In the genomic region with DNA sequence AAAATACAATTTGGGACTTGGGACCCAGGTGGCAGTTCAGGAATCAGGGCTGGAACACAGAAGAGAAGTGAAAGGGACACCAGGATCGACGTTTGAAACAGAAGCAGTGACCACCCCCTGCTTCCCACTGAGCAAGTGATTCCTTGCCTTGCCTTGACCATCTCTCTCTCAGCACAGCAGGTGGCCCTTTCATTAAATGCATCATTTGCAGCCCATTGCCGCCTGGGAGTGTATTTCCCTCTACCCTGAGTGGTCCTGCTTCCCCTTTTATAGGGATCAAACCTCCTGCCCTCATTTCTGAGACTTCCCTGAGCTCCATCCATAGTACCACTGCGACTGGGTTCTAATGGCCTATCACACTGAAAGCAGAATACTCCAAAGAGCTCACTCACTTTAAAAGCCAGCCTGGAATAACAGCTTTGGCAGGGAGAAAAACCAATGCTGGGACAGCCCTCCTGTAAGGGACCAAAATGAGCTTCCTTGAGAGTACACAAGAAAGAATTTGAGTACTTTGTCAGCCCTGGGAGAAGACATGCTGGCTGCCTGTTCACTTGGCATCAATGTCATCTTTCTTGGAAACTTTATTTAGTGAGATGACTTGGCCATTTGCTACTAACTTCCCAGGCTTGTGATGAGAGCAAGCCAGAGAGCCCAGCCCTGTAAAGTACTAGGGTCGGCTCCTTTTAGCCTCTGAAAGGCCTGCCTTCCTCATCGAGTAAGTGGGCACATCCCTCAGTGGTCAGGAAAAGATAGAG, we compare ENCODE assay signal across 17 cellular contexts.
DNase-seq lines count a peak whose midpoint lies in the region; ATAC-seq and TF ChIP-seq lines count a peak whose summit lies in the region.
"Had no signal": no experiment of that assay in that cellular context is flagged by ENCODE, and none has a peak within 500 bp of the region (broad histone marks: within the 10 kb centered on the region; RNA-seq: fewer than 3 reads in every experiment).

No MANE protein-coding gene starts in this region.

- no peak overlapping the region for H4K8ac ChIP-seq in IMR-90 (ENCODE audit: low read depth in 2 of 2, low read length in 2 of 2)

- dilution Hi-C loops in IMR-90 (cut with HindIII; ENCODE audit: low sequenced_read_pairs, unreplicated experiment) = no loop called here

- no peak overlapping the region for H3K27ac Mint-ChIP-seq in neural progenitor cell
- H3K27ac Mint-ChIP-seq: B cell; CD8-positive, alpha-beta T cell; IgD-negative memory B cell had no signal

- DNase-seq in IMR-90 (no peak), coronary artery (ENCODE audit: low spot score) (peak; percentile 68), islet precursor cell (peak; percentile 38), retina (peak; percentile 28), HPDE6-E6E7 (ENCODE audit: extremely low spot score) (no peak), neural progenitor cell (ENCODE audit: low spot score) (no peak), pons (ENCODE audit: low spot score) (no peak)
- DNase-seq: Calu3; CD8-positive, alpha-beta T cell; DMS79 treated with DMSO at 0.1 percent for 48 hours; GF-D8 had no signal

- H3K79me1 ChIP-seq in IMR-90 (ENCODE audit: low read depth in 1 of 2, low read length in 2 of 2) = no peaks in the 10 kb centered on the region

- ATAC-seq in IMR-90 (ENCODE audit: low read depth) = no peak
- no peak for ATAC-seq in GM18909 (IDR thresholded peaks at IDR 0.05; ENCODE audit: poor library complexity, unreplicated experiment)
- ATAC-seq: CD8-positive, alpha-beta T cell had no signal

- H3K4ac ChIP-seq in IMR-90 (ENCODE audit: low read depth, low read length) = no peak overlapping the region

- TF ChIP-seq CTCF in IMR-90 (conservative IDR thresholded peaks at IDR 0.05; ENCODE audit: low read depth, low read length) = no peak
- TF ChIP-seq CTCF in coronary artery (IDR thresholded peaks at IDR 0.05) = no peak
- TF ChIP-seq CTCF in neural progenitor cell (IDR thresholded peaks at IDR 0.05) = no peak

- H3K36me3 ChIP-seq in IMR-90 (ENCODE audit: control insufficient read depth, insufficient read depth, low read length) = no peaks in the 10 kb centered on the region
- no peaks in the 10 kb centered on the region for H3K36me3 ChIP-seq in neural progenitor cell
- H3K36me3 ChIP-seq: BLaER1 treated with 17β-estradiol and CSF1 and Interleukin-3, amounts not matched to agents 10 nM and 100 nM; HAP-1 had no signal

- H2AK9ac ChIP-seq in IMR-90 (replicated peaks; ENCODE audit: low read depth, low read length, poor library complexity) = peak overlapping the region; percentile 40

- H3K4me2 ChIP-seq in IMR-90 (ENCODE audit: low read depth, low read length) (no peak overlapping the region), neural progenitor cell (no peak overlapping the region)
- H3K4me2 ChIP-seq: BLaER1 treated with 17β-estradiol and CSF1 and Interleukin-3, amounts not matched to agents 10 nM and 100 nM had no signal

- H2AFZ ChIP-seq in IMR-90 (replicated peaks; ENCODE audit: low read length, poor library complexity) (no peak overlapping the region), neural progenitor cell (replicated peaks) (no peak overlapping the region)

- H2BK15ac ChIP-seq in IMR-90 (ENCODE audit: low read depth, low read length) = no peak overlapping the region

- no peak overlapping the region for H2BK5ac ChIP-seq in IMR-90 (ENCODE audit: low read depth, low read length, poor library complexity, severe bottlenecking)

- no peak overlapping the region for H3K18ac ChIP-seq in IMR-90 (ENCODE audit: low read depth, low read length)

- no peak overlapping the region for H4K5ac ChIP-seq in IMR-90 (ENCODE audit: low read depth, low read length)

- WGBS in IMR-90 (ENCODE audit: extremely low coverage in 2 of 2, insufficient read length in 1 of 2), 2 experiments = 20% methylated on average over 1 of the region's 6 CpGs; no CpG with 5 or more reads in 1 of the 2 experiments

- POLR2A ChIA-PET in IMR-90 (lab: Charles Lee; ENCODE audit: unreplicated experiment) = no interaction called here

- in situ Hi-C loops in IMR-90 (cut with MboI; ENCODE audit: low sequenced_read_pairs) = no loop called here

- CTCF ChIA-PET in IMR-90 (lab: Yijun Ruan, JAX) = no interaction called here

- 0 out of 2 replicates have a peak, but pooled peaks cover 2% of the 10 kb centered on the region for H3K9me3 ChIP-seq in IMR-90 (ENCODE audit: control insufficient read depth, insufficient read depth, low read length)
- H3K9me3 ChIP-seq in neural progenitor cell (ENCODE audit: low read depth) = no peaks in the 10 kb centered on the region
- H3K9me3 ChIP-seq: BLaER1 treated with 17β-estradiol and CSF1 and Interleukin-3, amounts not matched to agents 10 nM and 100 nM; HAP-1 had no signal

- peaks cover 3% of the 10 kb centered on the region for H3K27me3 Mint-ChIP-seq in neural progenitor cell (ENCODE audit: insufficient read depth, low read depth)

- H3K36me3 Mint-ChIP-seq in neural progenitor cell = no peaks in the 10 kb centered on the region
- H3K36me3 Mint-ChIP-seq: CD8-positive, alpha-beta T cell; IgD-negative memory B cell had no signal

- H3K4me3 Mint-ChIP-seq in neural progenitor cell = no peak overlapping the region
- H3K4me3 Mint-ChIP-seq: B cell; CD8-positive, alpha-beta T cell; IgD-negative memory B cell had no signal

- no peaks in the 10 kb centered on the region for H3K9me1 ChIP-seq in IMR-90 (ENCODE audit: insufficient read depth, low read length)

- H3K4me1 ChIP-seq in IMR-90 (ENCODE audit: control insufficient read depth, insufficient read depth, low read length) = no peaks in the 10 kb centered on the region
- H3K4me1 ChIP-seq in neural progenitor cell = peaks cover 9% of the 10 kb centered on the region
- H3K4me1 ChIP-seq: HAP-1 had no signal

- BruUV-seq in IMR-90 (replicated peaks; lab: Mats Ljungman, UMichigan) = no TSS peak

- H4K91ac ChIP-seq in IMR-90 (ENCODE audit: insufficient read depth, low read depth, low read length) = no peak overlapping the region

- H3K9ac ChIP-seq in IMR-90 (ENCODE audit: low read depth, low read length) = no peak overlapping the region
- no peak overlapping the region for H3K9ac ChIP-seq in neural progenitor cell
- H3K9ac ChIP-seq: BLaER1 treated with 17β-estradiol and CSF1 and Interleukin-3, amounts not matched to agents 10 nM and 100 nM had no signal

- peaks cover under 1% of the 10 kb centered on the region for H3K9me3 Mint-ChIP-seq in neural progenitor cell

- TF ChIP-seq POLR2A in IMR-90 (IDR thresholded peaks at IDR 0.05; ENCODE audit: low read depth, low read length) = no peak

- no peaks in the 10 kb centered on the region for H4K20me1 ChIP-seq in IMR-90 (ENCODE audit: insufficient read depth, low read length)
- no peaks in the 10 kb centered on the region for H4K20me1 ChIP-seq in neural progenitor cell (ENCODE audit: low read depth)
- H4K20me1 ChIP-seq: BLaER1 treated with 17β-estradiol and CSF1 and Interleukin-3, amounts not matched to agents 10 nM and 100 nM had no signal

- no peak overlapping the region for H3K27ac ChIP-seq in IMR-90 (ENCODE audit: insufficient read depth, low read length)
- H3K27ac ChIP-seq in coronary artery = peak overlapping the region; percentile 5 to 64
- H3K27ac ChIP-seq in neural progenitor cell = no peak overlapping the region
- H3K27ac ChIP-seq: BLaER1 treated with 17β-estradiol and CSF1 and Interleukin-3, amounts not matched to agents 10 nM and 100 nM; HL-60 had no signal

- no peak overlapping the region for H3K14ac ChIP-seq in IMR-90 (replicated peaks; ENCODE audit: low read depth, low read length)

- intact Hi-C loops in IMR-90 (cut with micrococcal nuclease) = no loop called here

- H3K56ac ChIP-seq in IMR-90 (ENCODE audit: extremely low read depth, insufficient read depth, low read length) = no peak overlapping the region

- no peak overlapping the region for H2BK20ac ChIP-seq in IMR-90 (ENCODE audit: low read depth, low read length)

- H3F3A ChIP-seq in neural progenitor cell (ENCODE audit: low read depth) = no peaks in the 10 kb centered on the region

- H3K27me3 ChIP-seq in IMR-90 (ENCODE audit: control insufficient read depth, insufficient read depth, low read length) (no peaks in the 10 kb centered on the region), neural progenitor cell (no peaks in the 10 kb centered on the region)
- H3K27me3 ChIP-seq: BLaER1 treated with 17β-estradiol and CSF1 and Interleukin-3, amounts not matched to agents 10 nM and 100 nM had no signal

- H2BK120ac ChIP-seq in IMR-90 (ENCODE audit: low read depth, low read length) = no peak overlapping the region

- H3K4me3 ChIP-seq in IMR-90 (ENCODE audit: insufficient read depth, low read depth, low read length) = no peak overlapping the region
- no peak overlapping the region for H3K4me3 ChIP-seq in coronary artery
- H3K4me3 ChIP-seq in neural progenitor cell = no peak overlapping the region
- H3K4me3 ChIP-seq: BLaER1 treated with 17β-estradiol and CSF1 and Interleukin-3, amounts not matched to agents 10 nM and 100 nM; HAP-1 had no signal

- H3K23ac ChIP-seq in IMR-90 (ENCODE audit: low read depth, low read length) = no peak overlapping the region

- TF ChIP-seq RAD21 in IMR-90 (IDR thresholded peaks at IDR 0.05; ENCODE audit: low read length) = no peak

- H3K4me1 Mint-ChIP-seq in neural progenitor cell = peaks cover 32% of the 10 kb centered on the region
- H3K4me1 Mint-ChIP-seq: B cell, IgD-negative memory B cell had no signal

- H2AK5ac ChIP-seq in IMR-90 (ENCODE audit: low read depth, low read length) = no peak overlapping the region

- no peaks in the 10 kb centered on the region for H3K79me2 ChIP-seq in neural progenitor cell (ENCODE audit: low read depth)

TF ChIP-seq in IMR-90, 13 proteins besides CTCF, POLR2A, EP300 and RAD21:
- TF ChIP-seq, protein P1, sequence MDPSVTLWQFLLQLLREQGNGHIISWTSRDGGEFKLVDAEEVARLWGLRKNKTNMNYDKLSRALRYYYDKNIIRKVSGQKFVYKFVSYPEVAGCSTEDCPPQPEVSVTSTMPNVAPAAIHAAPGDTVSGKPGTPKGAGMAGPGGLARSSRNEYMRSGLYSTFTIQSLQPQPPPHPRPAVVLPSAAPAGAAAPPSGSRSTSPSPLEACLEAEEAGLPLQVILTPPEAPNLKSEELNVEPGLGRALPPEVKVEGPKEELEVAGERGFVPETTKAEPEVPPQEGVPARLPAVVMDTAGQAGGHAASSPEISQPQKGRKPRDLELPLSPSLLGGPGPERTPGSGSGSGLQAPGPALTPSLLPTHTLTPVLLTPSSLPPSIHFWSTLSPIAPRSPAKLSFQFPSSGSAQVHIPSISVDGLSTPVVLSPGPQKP (IDR thresholded peaks at IDR 0.05; ENCODE audit: borderline replicate concordance, low read depth, low read length) = no peak
- no peak for TF ChIP-seq CHD1 (IDR thresholded peaks at IDR 0.05; ENCODE audit: low read depth, low read length)
- no peak for TF ChIP-seq RFX5 (IDR thresholded peaks at IDR 0.05; ENCODE audit: low read depth, low read length)
- no peak for TF ChIP-seq MAZ (IDR thresholded peaks at IDR 0.05; ENCODE audit: borderline replicate concordance, low read depth, low read length)
- no peak for TF ChIP-seq BHLHE40 (IDR thresholded peaks at IDR 0.05; ENCODE audit: low read depth, low read length)
- TF ChIP-seq CEBPB (IDR thresholded peaks at IDR 0.05; ENCODE audit: low read depth, low read length) = no peak

Comparison
In these comparisons a context has a peak if more than half of its experiments do, and no peak if none do; other contexts are left out.
1. DNase-seq: peak in coronary artery (single experiment), islet precursor cell (single experiment) and retina (single experiment); none in IMR-90 (single experiment), HPDE6-E6E7 (single experiment), neural progenitor cell (single experiment) and pons (single experiment).
2. H3K27ac ChIP-seq: peak in coronary artery (2 of 2); none in IMR-90 (single experiment) and neural progenitor cell (single experiment).